32 cellular contexts compared by ENCODE assay signal in the genomic region with DNA sequence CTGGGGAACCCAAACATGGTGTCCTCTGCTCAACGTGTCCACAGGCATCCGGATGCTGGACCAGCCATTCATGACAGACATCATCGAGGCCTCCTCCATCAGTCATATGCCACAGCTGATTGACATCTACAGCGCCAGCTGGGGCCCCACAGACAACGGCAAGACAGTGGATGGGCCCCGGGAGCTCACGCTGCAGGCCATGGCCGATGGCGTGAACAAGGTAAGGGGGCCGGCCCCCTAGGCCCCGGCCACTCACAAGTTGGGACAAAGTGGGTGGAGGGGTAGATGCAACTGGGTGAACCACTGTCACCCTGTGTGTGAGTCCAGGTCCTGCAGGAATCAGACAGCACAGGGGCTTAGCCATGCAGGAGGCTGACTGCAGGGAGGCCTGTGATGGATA.
"Had no signal": no experiment of that assay in that cellular context is flagged by ENCODE, and none has a peak within 500 bp of the region (broad histone marks: within the 10 kb centered on the region; RNA-seq: fewer than 3 reads in every experiment).

No MANE protein-coding gene starts in this region.

- H3K4me3 Mint-ChIP-seq: activated B cell treated with CpG ODN at 0.5 μM for 24 hours; activated CD4-positive, alpha-beta memory T cell treated with anti-CD3 and anti-CD28 coated beads for 36 hours; activated CD4-positive, alpha-beta T cell treated with anti-CD3 and anti-CD28 coated beads, Interleukin-2, amount 10 ng/mL, durations not matched to agents 24 days and 14 days; activated CD8-positive, alpha-beta T cell treated with anti-CD3 and anti-CD28 coated beads for 36 hours; activated naive CD4-positive, alpha-beta T cell treated with anti-CD3 and anti-CD28 coated beads for 36 hours; activated naive CD8-positive, alpha-beta T cell treated with anti-CD3 and anti-CD28 coated beads for 36 hours; activated T-cell treated with anti-CD3 and anti-CD28 coated beads, Interleukin-2, amount 50 U/mL, for 4 hours; activated T-cell treated with anti-CD3 and anti-CD28 coated beads, Interleukin-2, amount 50 U/mL, for 72 hours; activated T-helper 1 cell treated with anti-CD3 and anti-CD28 coated beads, Interleukin-12 subunit alpha, Interleukin-12 subunit beta, Interleukin-2, Interleukin-4 antibody, amounts not matched to agents 30 ng/mL and 10 ng/mL and 1 ng/mL, durations not matched to agents 14 hours and 24 hours and 36 hours; activated T-helper 17 cell treated with anti-CD3 and anti-CD28 coated beads, Interleukin-2, amount 50 U/mL, for 72 hours; brain; central memory CD8-positive, alpha-beta T cell; T-cell; T-helper 17 cell had no signal

- H3K9me3 Mint-ChIP-seq: activated B cell treated with CpG ODN at 0.5 μM for 24 hours; activated CD4-positive, alpha-beta T cell treated with anti-CD3 and anti-CD28 coated beads, Interleukin-2, amount 10 ng/mL, durations not matched to agents 24 days and 14 days; activated CD8-positive, alpha-beta T cell treated with anti-CD3 and anti-CD28 coated beads for 36 hours; activated naive CD4-positive, alpha-beta T cell treated with anti-CD3 and anti-CD28 coated beads for 36 hours; activated T-helper 1 cell treated with anti-CD3 and anti-CD28 coated beads, Interleukin-12 subunit alpha, Interleukin-12 subunit beta, Interleukin-2, Interleukin-4 antibody, amounts not matched to agents 30 ng/mL and 10 ng/mL and 1 ng/mL, durations not matched to agents 14 hours and 24 hours and 36 hours; activated T-helper 17 cell treated with anti-CD3 and anti-CD28 coated beads, Interleukin-2, amount 50 U/mL, for 72 hours; central memory CD8-positive, alpha-beta T cell had no signal

- H3K36me3 Mint-ChIP-seq: activated CD4-positive, alpha-beta memory T cell treated with anti-CD3 and anti-CD28 coated beads for 36 hours; activated naive CD8-positive, alpha-beta T cell treated with anti-CD3 and anti-CD28 coated beads for 36 hours; brain; T-cell had no signal

- H3K27me3 ChIP-seq: adrenal gland, ascending aorta, cardiac muscle cell had no signal

- DNase-seq: activated B cell treated with CpG ODN at 0.5 μM for 24 hours; activated CD4-positive, alpha-beta memory T cell treated with anti-CD3 and anti-CD28 coated beads for 36 hours; activated CD4-positive, alpha-beta T cell treated with anti-CD3 and anti-CD28 coated beads for 4 hours; activated CD4-positive, alpha-beta T cell treated with anti-CD3 and anti-CD28 coated beads, Interleukin-2, amount 10 ng/mL, durations not matched to agents 24 days and 14 days; activated CD4-positive, alpha-beta T cell treated with anti-CD3 and anti-CD28 coated beads, Interleukin-2, amount 50 U/mL, for 1 hour; activated CD4-positive, alpha-beta T cell treated with anti-CD3 and anti-CD28 coated beads, Interleukin-2, amount 50 U/mL, for 4 hours; activated CD4-positive, CD25-positive, alpha-beta regulatory T cell treated with anti-CD3 and anti-CD28 coated beads, Interleukin-2, amount 50 U/mL, for 72 hours; activated CD8-positive, alpha-beta memory T cell treated with anti-CD3 and anti-CD28 coated beads, Interleukin-2, amount 50 U/mL, for 4 hours; activated CD8-positive, alpha-beta T cell treated with anti-CD3 and anti-CD28 coated beads for 36 hours; activated effector memory CD4-positive, alpha-beta T cell treated with anti-CD3 and anti-CD28 coated beads, Interleukin-2, amount 50 U/mL, for 16 hours; activated gamma-delta T cell treated with Interleukin-2 at 50 U/mL for 16 hours; activated naive CD4-positive, alpha-beta T cell; activated naive CD4-positive, alpha-beta T cell treated with anti-CD3 and anti-CD28 coated beads for 36 hours; activated naive CD4-positive, alpha-beta T cell treated with anti-CD3 and anti-CD28 coated beads, Interleukin-2, amount 50 U/mL, for 16 hours; activated naive CD8-positive, alpha-beta T cell treated with anti-CD3 and anti-CD28 coated beads for 36 hours; activated T-cell treated with anti-CD3 and anti-CD28 coated beads for 4 hours; activated T-cell treated with anti-CD3 and anti-CD28 coated beads, Interleukin-2, amount 50 U/mL, for 1 hour; activated T-cell treated with anti-CD3 and anti-CD28 coated beads, Interleukin-2, amount 50 U/mL, for 4 hours; activated T-cell treated with anti-CD3 and anti-CD28 coated beads, Interleukin-2, amount 50 U/mL, for 72 hours; adrenal gland; amniotic stem cell; cerebellar nuclear complex; T-cell; T-helper 17 cell had no signal

- H3K4me1 Mint-ChIP-seq: activated B cell treated with CpG ODN at 0.5 μM for 24 hours; activated naive CD8-positive, alpha-beta T cell treated with anti-CD3 and anti-CD28 coated beads for 36 hours; activated T-helper 17 cell treated with anti-CD3 and anti-CD28 coated beads, Interleukin-2, amount 50 U/mL, for 72 hours; central memory CD8-positive, alpha-beta T cell had no signal

- H3K9me3 ChIP-seq: adrenal gland, ascending aorta had no signal

- H3K27ac ChIP-seq: adrenal gland, ascending aorta, cardiac muscle cell, VCaP had no signal

- H3K4me1 ChIP-seq: adrenal gland, ascending aorta had no signal

- H3K36me3 ChIP-seq: adrenal gland, ascending aorta, cardiac muscle cell had no signal

- H3K27ac Mint-ChIP-seq: activated B cell treated with CpG ODN at 0.5 μM for 24 hours; activated CD4-positive, alpha-beta memory T cell treated with anti-CD3 and anti-CD28 coated beads for 36 hours; activated CD4-positive, alpha-beta T cell treated with anti-CD3 and anti-CD28 coated beads, Interleukin-2, amount 10 ng/mL, durations not matched to agents 24 days and 14 days; activated CD8-positive, alpha-beta T cell treated with anti-CD3 and anti-CD28 coated beads for 36 hours; activated naive CD4-positive, alpha-beta T cell treated with anti-CD3 and anti-CD28 coated beads for 36 hours; activated naive CD4-positive, alpha-beta T cell treated with anti-CD3 and anti-CD28 coated beads, Interleukin-2, amount 50 U/mL, for 72 hours; activated naive CD8-positive, alpha-beta T cell treated with anti-CD3 and anti-CD28 coated beads for 36 hours; activated T-cell treated with anti-CD3 and anti-CD28 coated beads, Interleukin-2, amount 50 U/mL, for 72 hours; activated T-helper 1 cell treated with anti-CD3 and anti-CD28 coated beads, Interleukin-12 subunit alpha, Interleukin-12 subunit beta, Interleukin-2, Interleukin-4 antibody, amounts not matched to agents 30 ng/mL and 10 ng/mL and 1 ng/mL, durations not matched to agents 14 hours and 24 hours and 36 hours; activated T-helper 17 cell treated with anti-CD3 and anti-CD28 coated beads, Interleukin-2, amount 50 U/mL, for 72 hours; brain; T-cell; T-helper 17 cell had no signal

- H3K4me3 ChIP-seq: adrenal gland, ascending aorta, cardiac muscle cell had no signal

- ATAC-seq: activated CD8-positive, alpha-beta T cell treated with anti-CD3 and anti-CD28 coated beads for 36 hours; activated naive CD4-positive, alpha-beta T cell treated with anti-CD3 and anti-CD28 coated beads, Interleukin-2, amount 50 U/mL, for 72 hours; activated T-cell treated with anti-CD3 and anti-CD28 coated beads, Interleukin-2, amount 50 U/mL, for 4 hours; activated T-cell treated with anti-CD3 and anti-CD28 coated beads, Interleukin-2, amount 50 U/mL, for 72 hours; activated T-helper 17 cell treated with anti-CD3 and anti-CD28 coated beads, Interleukin-2, amount 50 U/mL, for 72 hours; T-cell; T-helper 17 cell had no signal
